ENCODE assay signal across 24 cellular contexts in the genomic region with DNA sequence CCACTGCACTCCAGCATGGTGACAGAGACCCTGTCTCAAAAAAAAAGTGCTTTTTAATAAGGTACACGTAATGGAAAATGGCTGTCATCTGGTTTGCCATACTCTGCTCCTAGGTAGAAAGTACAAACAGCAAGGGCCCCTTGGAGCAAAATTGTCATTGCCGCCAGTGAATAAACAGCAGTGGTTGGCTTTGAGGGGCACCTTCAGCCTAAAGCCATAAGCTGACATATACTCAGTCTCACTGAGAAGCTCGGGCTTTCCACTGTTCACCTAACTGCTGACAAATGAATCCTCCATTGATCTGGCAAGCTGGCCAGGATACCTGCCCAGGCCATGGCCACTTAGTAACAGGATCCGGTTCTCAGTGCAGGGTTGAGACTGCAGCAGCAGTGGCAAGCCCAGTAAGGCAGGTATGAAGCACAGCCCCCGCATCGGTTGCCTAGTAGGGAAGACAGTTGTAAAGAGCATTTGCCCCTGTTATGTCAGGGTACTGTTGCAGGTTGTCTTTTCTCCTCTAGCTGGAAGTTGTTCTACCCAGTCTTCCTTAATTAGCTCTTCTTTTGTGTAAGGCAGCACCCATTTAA. TPM values are rescaled to one million over a fixed set of nuclear protein-coding genes. Genes with fewer than 3 reads are reported as not detected.
DNase-seq lines count a peak whose midpoint lies in the region; ATAC-seq, FAIRE-seq and TF ChIP-seq lines count a peak whose summit lies in the region.
"Had no signal": no experiment of that assay in that cellular context is flagged by ENCODE, and none has a peak within 500 bp of the region (broad histone marks: within the 10 kb centered on the region; RNA-seq: fewer than 3 reads in every experiment).

No MANE protein-coding gene starts in this region.

- intact Hi-C loops in pancreas (cut with DNase I): no loop called here

- H3K36me3 ChIP-seq in pancreas: no peaks in the 10 kb centered on the region
- H3K36me3 ChIP-seq: BE2C, HAP-1, ovary, sigmoid colon had no signal

- peak overlapping the region; percentile 77 for H3K27ac Mint-ChIP-seq in T-helper 17 cell
- H3K27ac Mint-ChIP-seq in effector memory CD8-positive, alpha-beta T cell: peak overlapping the region; percentile 38 to 41

- peaks cover 36% of the 10 kb centered on the region for H3K4me1 Mint-ChIP-seq in T-helper 17 cell
- H3K4me1 Mint-ChIP-seq in effector memory CD8-positive, alpha-beta T cell (ENCODE audit: low read depth in 2 of 2): peaks cover 27 to 53% of the 10 kb centered on the region in 2 donors

- no peaks in the 10 kb centered on the region for H3K36me3 Mint-ChIP-seq in T-helper 17 cell (ENCODE audit: low read depth)
- H3K36me3 Mint-ChIP-seq in effector memory CD8-positive, alpha-beta T cell (ENCODE audit: insufficient read depth): peaks cover 13% of the 10 kb centered on the region

- no peak overlapping the region for H3K4me3 ChIP-seq in pancreas
- H3K4me3 ChIP-seq: HAP-1, ovary, sigmoid colon, upper lobe of left lung had no signal

- peaks cover 25 to 33% (median 28%) of the 10 kb centered on the region in 3 donors for H3K4me1 ChIP-seq in pancreas
- H3K4me1 ChIP-seq: BE2C, HAP-1 had no signal

- H3K9me3 ChIP-seq in T-helper 17 cell (ENCODE audit: control insufficient read depth, low read length, poor library complexity, severe bottlenecking): no peaks in the 10 kb centered on the region
- H3K9me3 ChIP-seq in pancreas: no peaks in the 10 kb centered on the region
- H3K9me3 ChIP-seq: BE2C, HAP-1, ovary, sigmoid colon, upper lobe of left lung had no signal

- no peak for TF ChIP-seq CTCF in pancreas (IDR thresholded peaks at IDR 0.05)

- 45 to 49% methylated on average over 6 of the region's 6 CpGs for WGBS in pancreas, 2 donors

- ATAC-seq in T-helper 17 cell (no peak), pancreas (peak in 3 of 4 donors; percentile 15 to 36 (median 21)), GM21529 (IDR thresholded peaks at IDR 0.05; ENCODE audit: unreplicated experiment) (no peak)
- ATAC-seq in effector memory CD8-positive, alpha-beta T cell (replicated peaks): no peak

- H3K4me3 Mint-ChIP-seq in T-helper 17 cell: no peak overlapping the region
- H3K4me3 Mint-ChIP-seq in effector memory CD8-positive, alpha-beta T cell: peak overlapping the region in 1 of 2 donors; percentile 13

- FAIRE-seq in pancreas (lab: Jason Lieb, UNC): no peak
- FAIRE-seq: G401.6, GM19239 had no signal

- no peaks in the 10 kb centered on the region for H3K9me3 Mint-ChIP-seq in effector memory CD8-positive, alpha-beta T cell

- no peaks in the 10 kb centered on the region for H3K27me3 ChIP-seq in pancreas
- H3K27me3 ChIP-seq: BE2C, ovary, sigmoid colon, upper lobe of left lung had no signal

- DNase-seq in NCI-H2196 (lab: John Stamatoyannopoulos, UW; ENCODE audit: unreplicated experiment): peak; percentile 46
- DNase-seq in NCI-H2196 treated with DMSO at 0.1 percent for 48 hours (lab: John Stamatoyannopoulos, UW; ENCODE audit: unreplicated experiment): no peak
- DNase-seq in T-helper 17 cell: no peak
- DNase-seq in effector memory CD8-positive, alpha-beta T cell: no peak
- DNase-seq in pancreas: no peak
- DNase-seq in superior temporal gyrus (ENCODE audit: extremely low spot score): no peak
- no peak for DNase-seq in medulla oblongata (ENCODE audit: extremely low spot score)
- DNase-seq: 8988T; activated effector memory CD4-positive, alpha-beta T cell treated with anti-CD3 and anti-CD28 coated beads, Interleukin-2, amount 50 U/mL, for 16 hours; anterior cingulate cortex; BE2C; cerebellar nuclear complex; DMS 273 treated with DMSO at 0.1 percent for 48 hours; effector CD8-positive, alpha-beta T cell; glutamatergic neuron; NCI-H82; ovary; sigmoid colon; stimulated activated naive CD4-positive, alpha-beta T cell; upper lobe of left lung had no signal

- H3K27me3 Mint-ChIP-seq in T-helper 17 cell: no peaks in the 10 kb centered on the region
- no peaks in the 10 kb centered on the region for H3K27me3 Mint-ChIP-seq in effector memory CD8-positive, alpha-beta T cell

- no peak overlapping the region for H3K27ac ChIP-seq in pancreas
- H3K27ac ChIP-seq: ovary, sigmoid colon, upper lobe of left lung had no signal

RNA-seq across cellular contexts. Expression of gene MARK2, which starts 38.8 kb away (rescaled TPM):
- total RNA-seq in T-helper 17 cell (10 to 100 TPM; 44.6 to 53.5 TPM), pancreas (10 to 100 TPM; 19.0 to 30.8 (median 21.5) TPM)
- 10 to 100 TPM; 11.7 to 21.0 TPM for polyA plus RNA-seq in pancreas

RNA-seq across cellular contexts. Expression of gene RCOR2, which starts 39.2 kb away (rescaled TPM):
- total RNA-seq in T-helper 17 cell (not detected), pancreas (under 1 TPM; 0.37 to 0.79 (median 0.50) TPM)
- 1 to 10 TPM; 1.2 to 1.9 TPM for polyA plus RNA-seq in pancreas

Comparison
In these comparisons a context has a peak if more than half of its experiments do, and no peak if none do; other contexts are left out.
1. ATAC-seq: peak in pancreas (3 of 4); none in T-helper 17 cell (single experiment), effector memory CD8-positive, alpha-beta T cell (single experiment) and GM21529 (single experiment).